30 cellular contexts compared by ENCODE assay signal in genomic region chr3:146770881-146771280, GRCh38.
"Had no signal": no experiment of that assay in that cellular context is flagged by ENCODE, and none has a peak within 500 bp of the region (broad histone marks: within the 10 kb centered on the region; RNA-seq: fewer than 3 reads in every experiment).

No MANE protein-coding gene starts in this region.

- H3K4me3 ChIP-seq: left lung, lower lobe of right lung, mucosa of descending colon, pancreas, prostate gland, skin epidermis, stomach, testis, thyroid gland, upper lobe of right lung had no signal

- H3K36me3 ChIP-seq: left lung, lower lobe of right lung, pancreas, prostate gland, stomach, thyroid gland, upper lobe of right lung had no signal

- ATAC-seq: left colon; left lung; lower lobe of right lung; mucosa of descending colon; naive thymus-derived CD4-positive, alpha-beta T cell; natural killer cell treated with Interleukin-12 subunit alpha and Interleukin-12 subunit beta and Interleukin-15 and Interleukin-18, amount 100 ng/mL, for 72 hours; pancreas; right cardiac atrium; sciatic nerve; stimulated activated naive B cell treated with anti-CD40 and anti-IgM and Interleukin-4, amounts not matched to agents 10 μg/mL and 1 μg/mL and 100 μg/mL, for 72 hours; stimulated activated naive CD8-positive, alpha-beta T cell treated with anti-CD3 and anti-CD28 coated beads, Interleukin-15, Interleukin-2, amounts not matched to agents 100 U/mL and 50 U/mL, for 24 hours; upper lobe of right lung had no signal

- H3K9me3 ChIP-seq: lower lobe of right lung, mucosa of descending colon, pancreas, prostate gland, testis, thyroid gland, upper lobe of right lung had no signal

- DNase-seq: hypothalamus; immature natural killer cell; kidney; left colon; left lung; lower lobe of right lung; midbrain; mucosa of descending colon; naive thymus-derived CD4-positive, alpha-beta T cell; pancreas; posterior cingulate gyrus; retina; right cardiac atrium; stimulated activated CD4-positive, alpha-beta T cell treated with anti-CD3 and anti-CD28 coated beads, Interleukin-12 subunit alpha, Interleukin-12 subunit beta, amount 100 ng/mL, for 4 hours; stimulated activated CD4-positive, alpha-beta T cell treated with anti-CD3 and anti-CD28 coated beads, Interleukin-15, amount 100 ng/mL, for 24 hours; stimulated activated CD4-positive, alpha-beta T cell treated with anti-CD3 and anti-CD28 coated beads, Interleukin-2, amount 100 ng/mL, for 24 hours; stimulated activated CD4-positive, alpha-beta T cell treated with anti-CD3 and anti-CD28 coated beads, Interleukin-4, amount 100 ng/mL, for 1 hour; stimulated activated naive B cell treated with anti-CD40 and anti-IgM and Interleukin-4, amounts not matched to agents 10 μg/mL and 1 μg/mL and 100 μg/mL, for 72 hours; stimulated activated naive CD8-positive, alpha-beta T cell treated with anti-CD3 and anti-CD28 coated beads, Interleukin-15, Interleukin-2, amounts not matched to agents 100 U/mL and 50 U/mL, for 24 hours; stomach; testis; thyroid gland; trophoblast cell; upper lobe of right lung had no signal

- FAIRE-seq: islet of Langerhans, kidney, pancreas, urothelium cell line had no signal

- H3K27ac ChIP-seq: left lung, lower lobe of right lung, pancreas, prostate gland, skin epidermis, stomach, testis, thyroid gland, upper lobe of right lung had no signal

- H3K27me3 ChIP-seq: left lung, pancreas, stomach, testis, thyroid gland, upper lobe of right lung had no signal

- H3K4me1 ChIP-seq: left lung, lower lobe of right lung, pancreas, prostate gland, stomach, testis, thyroid gland, upper lobe of right lung had no signal
